In genomic region chr1:20661235-20662109, GRCh38 we compare ENCODE assay signal across 8 cellular contexts. TPM values are rescaled to one million over a fixed set of nuclear protein-coding genes. Genes with fewer than 3 reads are reported as not detected.
DNase-seq lines count a peak whose midpoint lies in the region; ATAC-seq and TF ChIP-seq lines count a peak whose summit lies in the region.

Gene DDOST (minus strand): TSS chr1:20661369. CDS start chr1:20661350, 19 bp downstream.

- peak within 1 kb of the TSS; percentile 85 for H3K9ac ChIP-seq in mucosa of stomach (ENCODE audit: low read length)

- DNase-seq in DMS153 treated with DMSO at 0.1 percent for 48 hours (lab: John Stamatoyannopoulos, UW; ENCODE audit: unreplicated experiment), result peak; percentile 99
- peak; percentile 98 for DNase-seq in Jurkat, Clone E6-1 (ENCODE audit: low read depth, low spot score)
- DNase-seq in PC-9, result peak; percentile 91 to 94
- DNase-seq in activated T-cell treated with anti-CD3 and anti-CD28 coated beads, Interleukin-2, amount 50 U/mL, for 24 hours, result peak; percentile 94
- DNase-seq in erythroblast (lab: John Stamatoyannopoulos, UW), result peak; percentile 96 to 97
- DNase-seq in stimulated activated CD8-positive, alpha-beta memory T cell treated with anti-CD3 and anti-CD28 coated beads, Interleukin-7, amount 100 ng/mL, for 24 hours (ENCODE audit: low read depth), result peak; percentile 86

- peak; percentile 94 for ATAC-seq in GM21576 (IDR thresholded peaks at IDR 0.05; ENCODE audit: unreplicated experiment)

- H3K4me1 ChIP-seq in PC-9 (replicated peaks; ENCODE audit: insufficient read depth), result peaks cover 11% of the 10 kb centered on the region
- peaks cover 19% of the 10 kb centered on the region for H3K4me1 ChIP-seq in mucosa of stomach (ENCODE audit: control insufficient read depth, insufficient read depth, low read length)

- H3K9me3 ChIP-seq in PC-9 (ENCODE audit: insufficient read depth, low read depth) (no peaks in the 10 kb centered on the region), mucosa of stomach (ENCODE audit: control insufficient read depth, low read length) (no peaks in the 10 kb centered on the region)

- no peaks in the 10 kb centered on the region; the same call in 1 of the 2 replicates for H3F3A ChIP-seq in PC-9 (ENCODE audit: insufficient read depth, low read depth)

- peak within 1 kb of the TSS; percentile 93 for H3K4me2 ChIP-seq in PC-9

- peak within 1 kb of the TSS; percentile 84 for H2AFZ ChIP-seq in PC-9

- peaks cover 53% of the 10 kb centered on the region for H3K36me3 Mint-ChIP-seq in activated T-cell treated with anti-CD3 and anti-CD28 coated beads, Interleukin-2, amount 50 U/mL, for 24 hours (ENCODE audit: low read depth)

- peaks cover 9% of the 10 kb centered on the region; the same call in 1 of the 2 replicates for H4K20me1 ChIP-seq in PC-9 (ENCODE audit: insufficient read depth)

- BruUV-seq in PC-9 (replicated peaks; lab: Mats Ljungman, UMichigan), result TSS peak; percentile 86

- H3K27me3 ChIP-seq in PC-9 (ENCODE audit: insufficient read depth, low read depth) (no peaks in the 10 kb centered on the region), mucosa of stomach (ENCODE audit: control insufficient read depth, insufficient read depth, low read length) (no peaks in the 10 kb centered on the region)

- peak within 1 kb of the TSS; percentile 97 for H3K4me3 Mint-ChIP-seq in activated T-cell treated with anti-CD3 and anti-CD28 coated beads, Interleukin-2, amount 50 U/mL, for 24 hours

- no peak for TF ChIP-seq CTCF in PC-9 (conservative IDR thresholded peaks at IDR 0.05)

- peak within 1 kb of the TSS; percentile 100 for H3K27ac Mint-ChIP-seq in activated T-cell treated with anti-CD3 and anti-CD28 coated beads, Interleukin-2, amount 50 U/mL, for 24 hours

- H3K4me3 ChIP-seq in Jurkat, Clone E6-1 (ENCODE audit: low read length), result peak within 1 kb of the TSS; percentile 96
- peak within 1 kb of the TSS; percentile 92 for H3K4me3 ChIP-seq in PC-9
- H3K4me3 ChIP-seq in mucosa of stomach (ENCODE audit: low read length), result peak within 1 kb of the TSS; percentile 76

- H3K36me3 ChIP-seq in PC-9 (ENCODE audit: low read depth) (no peaks in the 10 kb centered on the region; the same call in 1 of the 2 replicates), mucosa of stomach (ENCODE audit: control insufficient read depth, insufficient read depth, low read length) (no peaks in the 10 kb centered on the region)

- CTCF ChIA-PET in PC-9 (lab: Charles Lee), result interaction anchor here (0.6 kb wide), 1 partner anchor 508 kb away, joined by 10 read pairs; no protein-coding TSS in a partner anchor

- TF ChIP-seq POLR2A in erythroblast (IDR thresholded peaks at IDR 0.05; ENCODE audit: low read length), result peak; percentile 74

- H3K27ac ChIP-seq in PC-9, result peak within 1 kb of the TSS; percentile 41

- intact Hi-C loops in PC-9 (cut with micrococcal nuclease; ENCODE audit: unreplicated experiment), result no loop called here

- H3K27me3 Mint-ChIP-seq in activated T-cell treated with anti-CD3 and anti-CD28 coated beads, Interleukin-2, amount 50 U/mL, for 24 hours, result no peaks in the 10 kb centered on the region

- H3K4me1 Mint-ChIP-seq in activated T-cell treated with anti-CD3 and anti-CD28 coated beads, Interleukin-2, amount 50 U/mL, for 24 hours (ENCODE audit: low read depth), result peaks cover 51% of the 10 kb centered on the region

- peaks cover 47% of the 10 kb centered on the region for H3K79me2 ChIP-seq in PC-9 (ENCODE audit: low read depth)

- no peaks in the 10 kb centered on the region for H3K9me2 ChIP-seq in PC-9 (ENCODE audit: insufficient read depth)

- POLR2A ChIA-PET in PC-9 (lab: Charles Lee; ENCODE audit: unreplicated experiment), result interaction anchor here (0.5 to 0.6 kb wide), 5 partner anchors 48 to 676 kb away, joined by 3 to 12 read pairs (median 6); no protein-coding TSS in a partner anchor

- no peaks in the 10 kb centered on the region for H3K9me3 Mint-ChIP-seq in activated T-cell treated with anti-CD3 and anti-CD28 coated beads, Interleukin-2, amount 50 U/mL, for 24 hours

RNA-seq across cellular contexts. Expression of gene DDOST, which starts in this region (rescaled TPM):
- 147 TPM for polyA plus RNA-seq in Jurkat, Clone E6-1 (2012; ENCODE audit: insufficient read depth, insufficient read length)
- total RNA-seq in PC-9 (2021), result 210 and 251 TPM in 2 replicates

Comparison
In these comparisons a context has a peak if more than half of its experiments do, and no peak if none do; other contexts are left out.
1. Peak in every context shown above with its lines: DNase-seq, ATAC-seq, H3K4me3 ChIP-seq and H3K27ac ChIP-seq.